1 cellular context compared by ENCODE assay signal in genomic region chr7:127651556-127652332, GRCh38.
TF ChIP-seq lines count a peak whose summit lies in the region.

TSS of gene SND1 (plus strand) at chr7:127652194. CDS start at chr7:127652374, 180 bp downstream.

TF ChIP-seq in HepG2, 621 proteins besides CTCF, POLR2A, EP300 and RAD21 (continued from another document and continues in another):
- TF ChIP-seq ARID5B (CRISPR knock-in tag; IDR thresholded peaks at IDR 0.05) (peak; percentile 7; the same call in 1 of the 2 replicates), PAWR (CRISPR knock-in tag; IDR thresholded peaks at IDR 0.05; ENCODE audit: borderline replicate concordance) (0 out of 2 replicates have a peak, but pooled peaks have one; percentile 23), FOXK1 (CRISPR knock-in tag; IDR thresholded peaks at IDR 0.05; ENCODE audit: borderline replicate concordance, low read depth) (peak; percentile 65), MXD4 (CRISPR knock-in tag; IDR thresholded peaks at IDR 0.05) (peak; percentile 87), DR1 (CRISPR knock-in tag; IDR thresholded peaks at IDR 0.05) (peak; percentile 29; the same call in 1 of the 2 replicates), SETDB1 (CRISPR knock-in tag; IDR thresholded peaks at IDR 0.05; ENCODE audit: borderline replicate concordance) (no peak), RARG (CRISPR knock-in tag; IDR thresholded peaks at IDR 0.05; ENCODE audit: low read depth) (no peak), ZC3H4 (CRISPR knock-in tag; IDR thresholded peaks at IDR 0.05; ENCODE audit: borderline replicate concordance) (no peak), THAP11 (CRISPR knock-in tag; IDR thresholded peaks at IDR 0.05) (peak; percentile 94), ZKSCAN1 (IDR thresholded peaks at IDR 0.05; ENCODE audit: low read length) (no peak), ZNF749 (CRISPR knock-in tag; IDR thresholded peaks at IDR 0.05; ENCODE audit: borderline replicate concordance) (peak; percentile 93; the same call in 1 of the 2 replicates), SRY (CRISPR knock-in tag; IDR thresholded peaks at IDR 0.05) (peak; percentile 30; the same call in 1 of the 2 replicates), HOXA3 (CRISPR knock-in tag; IDR thresholded peaks at IDR 0.05) (peak; percentile 86), ZFAT (CRISPR knock-in tag; conservative IDR thresholded peaks at IDR 0.05) (no peak), ZBTB3 (CRISPR knock-in tag; IDR thresholded peaks at IDR 0.05; ENCODE audit: borderline replicate concordance, low read depth) (no peak), ZNF512B (CRISPR knock-in tag; IDR thresholded peaks at IDR 0.05; ENCODE audit: borderline replicate concordance) (no peak), PHF5A (CRISPR knock-in tag; IDR thresholded peaks at IDR 0.05; ENCODE audit: low read depth, unreplicated experiment) (no peak), SIN3B (IDR thresholded peaks at IDR 0.05; ENCODE audit: low read length) (no peak), SPEN (CRISPR knock-in tag; IDR thresholded peaks at IDR 0.05; ENCODE audit: low read depth) (peak; percentile 81), ZNF430 (CRISPR knock-in tag; IDR thresholded peaks at IDR 0.05) (no peak), ZNF274 (CRISPR knock-in tag; IDR thresholded peaks at IDR 0.05) (peak; percentile 11; the same call in 1 of the 2 replicates), KMT2A (CRISPR knock-in tag; IDR thresholded peaks at IDR 0.05) (peak; percentile 92), NFE2L2 (IDR thresholded peaks at IDR 0.05; ENCODE audit: low read length) (no peak), NFRKB (IDR thresholded peaks at IDR 0.05) (no peak), TSC22D2 (CRISPR knock-in tag; IDR thresholded peaks at IDR 0.05; ENCODE audit: borderline replicate concordance) (no peak), GMEB2 (CRISPR knock-in tag; IDR thresholded peaks at IDR 0.05; ENCODE audit: low read depth) (0 out of 2 replicates have a peak, but pooled peaks have one; percentile 49), ZNF678 (CRISPR knock-in tag; IDR thresholded peaks at IDR 0.05) (no peak), PAX8 (CRISPR knock-in tag; IDR thresholded peaks at IDR 0.05; ENCODE audit: borderline replicate concordance) (no peak), CREB3 (CRISPR knock-in tag; IDR thresholded peaks at IDR 0.05) (0 out of 2 replicates have a peak, but pooled peaks have one; percentile 57)
- TF ChIP-seq, protein P1, sequence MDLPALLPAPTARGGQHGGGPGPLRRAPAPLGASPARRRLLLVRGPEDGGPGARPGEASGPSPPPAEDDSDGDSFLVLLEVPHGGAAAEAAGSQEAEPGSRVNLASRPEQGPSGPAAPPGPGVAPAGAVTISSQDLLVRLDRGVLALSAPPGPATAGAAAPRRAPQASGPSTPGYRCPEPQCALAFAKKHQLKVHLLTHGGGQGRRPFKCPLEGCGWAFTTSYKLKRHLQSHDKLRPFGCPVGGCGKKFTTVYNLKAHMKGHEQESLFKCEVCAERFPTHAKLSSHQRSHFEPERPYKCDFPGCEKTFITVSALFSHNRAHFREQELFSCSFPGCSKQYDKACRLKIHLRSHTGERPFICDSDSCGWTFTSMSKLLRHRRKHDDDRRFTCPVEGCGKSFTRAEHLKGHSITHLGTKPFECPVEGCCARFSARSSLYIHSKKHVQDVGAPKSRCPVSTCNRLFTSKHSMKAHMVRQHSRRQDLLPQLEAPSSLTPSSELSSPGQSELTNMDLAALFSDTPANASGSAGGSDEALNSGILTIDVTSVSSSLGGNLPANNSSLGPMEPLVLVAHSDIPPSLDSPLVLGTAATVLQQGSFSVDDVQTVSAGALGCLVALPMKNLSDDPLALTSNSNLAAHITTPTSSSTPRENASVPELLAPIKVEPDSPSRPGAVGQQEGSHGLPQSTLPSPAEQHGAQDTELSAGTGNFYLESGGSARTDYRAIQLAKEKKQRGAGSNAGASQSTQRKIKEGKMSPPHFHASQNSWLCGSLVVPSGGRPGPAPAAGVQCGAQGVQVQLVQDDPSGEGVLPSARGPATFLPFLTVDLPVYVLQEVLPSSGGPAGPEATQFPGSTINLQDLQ (CRISPR knock-in tag; IDR thresholded peaks at IDR 0.05) = no peak
- TF ChIP-seq, protein P2, sequence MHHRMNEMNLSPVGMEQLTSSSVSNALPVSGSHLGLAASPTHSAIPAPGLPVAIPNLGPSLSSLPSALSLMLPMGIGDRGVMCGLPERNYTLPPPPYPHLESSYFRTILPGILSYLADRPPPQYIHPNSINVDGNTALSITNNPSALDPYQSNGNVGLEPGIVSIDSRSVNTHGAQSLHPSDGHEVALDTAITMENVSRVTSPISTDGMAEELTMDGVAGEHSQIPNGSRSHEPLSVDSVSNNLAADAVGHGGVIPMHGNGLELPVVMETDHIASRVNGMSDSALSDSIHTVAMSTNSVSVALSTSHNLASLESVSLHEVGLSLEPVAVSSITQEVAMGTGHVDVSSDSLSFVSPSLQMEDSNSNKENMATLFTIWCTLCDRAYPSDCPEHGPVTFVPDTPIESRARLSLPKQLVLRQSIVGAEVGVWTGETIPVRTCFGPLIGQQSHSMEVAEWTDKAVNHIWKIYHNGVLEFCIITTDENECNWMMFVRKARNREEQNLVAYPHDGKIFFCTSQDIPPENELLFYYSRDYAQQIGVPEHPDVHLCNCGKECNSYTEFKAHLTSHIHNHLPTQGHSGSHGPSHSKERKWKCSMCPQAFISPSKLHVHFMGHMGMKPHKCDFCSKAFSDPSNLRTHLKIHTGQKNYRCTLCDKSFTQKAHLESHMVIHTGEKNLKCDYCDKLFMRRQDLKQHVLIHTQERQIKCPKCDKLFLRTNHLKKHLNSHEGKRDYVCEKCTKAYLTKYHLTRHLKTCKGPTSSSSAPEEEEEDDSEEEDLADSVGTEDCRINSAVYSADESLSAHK (CRISPR knock-in tag; IDR thresholded peaks at IDR 0.05; ENCODE audit: borderline replicate concordance) = no peak
- TF ChIP-seq, protein P3, sequence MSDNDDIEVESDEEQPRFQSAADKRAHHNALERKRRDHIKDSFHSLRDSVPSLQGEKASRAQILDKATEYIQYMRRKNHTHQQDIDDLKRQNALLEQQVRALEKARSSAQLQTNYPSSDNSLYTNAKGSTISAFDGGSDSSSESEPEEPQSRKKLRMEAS (IDR thresholded peaks at IDR 0.05) = peak; percentile 83
- TF ChIP-seq, protein P4, sequence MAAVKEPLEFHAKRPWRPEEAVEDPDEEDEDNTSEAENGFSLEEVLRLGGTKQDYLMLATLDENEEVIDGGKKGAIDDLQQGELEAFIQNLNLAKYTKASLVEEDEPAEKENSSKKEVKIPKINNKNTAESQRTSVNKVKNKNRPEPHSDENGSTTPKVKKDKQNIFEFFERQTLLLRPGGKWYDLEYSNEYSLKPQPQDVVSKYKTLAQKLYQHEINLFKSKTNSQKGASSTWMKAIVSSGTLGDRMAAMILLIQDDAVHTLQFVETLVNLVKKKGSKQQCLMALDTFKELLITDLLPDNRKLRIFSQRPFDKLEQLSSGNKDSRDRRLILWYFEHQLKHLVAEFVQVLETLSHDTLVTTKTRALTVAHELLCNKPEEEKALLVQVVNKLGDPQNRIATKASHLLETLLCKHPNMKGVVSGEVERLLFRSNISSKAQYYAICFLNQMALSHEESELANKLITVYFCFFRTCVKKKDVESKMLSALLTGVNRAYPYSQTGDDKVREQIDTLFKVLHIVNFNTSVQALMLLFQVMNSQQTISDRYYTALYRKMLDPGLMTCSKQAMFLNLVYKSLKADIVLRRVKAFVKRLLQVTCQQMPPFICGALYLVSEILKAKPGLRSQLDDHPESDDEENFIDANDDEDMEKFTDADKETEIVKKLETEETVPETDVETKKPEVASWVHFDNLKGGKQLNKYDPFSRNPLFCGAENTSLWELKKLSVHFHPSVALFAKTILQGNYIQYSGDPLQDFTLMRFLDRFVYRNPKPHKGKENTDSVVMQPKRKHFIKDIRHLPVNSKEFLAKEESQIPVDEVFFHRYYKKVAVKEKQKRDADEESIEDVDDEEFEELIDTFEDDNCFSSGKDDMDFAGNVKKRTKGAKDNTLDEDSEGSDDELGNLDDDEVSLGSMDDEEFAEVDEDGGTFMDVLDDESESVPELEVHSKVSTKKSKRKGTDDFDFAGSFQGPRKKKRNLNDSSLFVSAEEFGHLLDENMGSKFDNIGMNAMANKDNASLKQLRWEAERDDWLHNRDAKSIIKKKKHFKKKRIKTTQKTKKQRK (IDR thresholded peaks at IDR 0.05; ENCODE audit: low read length) = no peak
- TF ChIP-seq, protein P5, sequence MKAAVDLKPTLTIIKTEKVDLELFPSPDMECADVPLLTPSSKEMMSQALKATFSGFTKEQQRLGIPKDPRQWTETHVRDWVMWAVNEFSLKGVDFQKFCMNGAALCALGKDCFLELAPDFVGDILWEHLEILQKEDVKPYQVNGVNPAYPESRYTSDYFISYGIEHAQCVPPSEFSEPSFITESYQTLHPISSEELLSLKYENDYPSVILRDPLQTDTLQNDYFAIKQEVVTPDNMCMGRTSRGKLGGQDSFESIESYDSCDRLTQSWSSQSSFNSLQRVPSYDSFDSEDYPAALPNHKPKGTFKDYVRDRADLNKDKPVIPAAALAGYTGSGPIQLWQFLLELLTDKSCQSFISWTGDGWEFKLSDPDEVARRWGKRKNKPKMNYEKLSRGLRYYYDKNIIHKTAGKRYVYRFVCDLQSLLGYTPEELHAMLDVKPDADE (CRISPR knock-in tag; IDR thresholded peaks at IDR 0.05) = no peak
- TF ChIP-seq, protein P6, sequence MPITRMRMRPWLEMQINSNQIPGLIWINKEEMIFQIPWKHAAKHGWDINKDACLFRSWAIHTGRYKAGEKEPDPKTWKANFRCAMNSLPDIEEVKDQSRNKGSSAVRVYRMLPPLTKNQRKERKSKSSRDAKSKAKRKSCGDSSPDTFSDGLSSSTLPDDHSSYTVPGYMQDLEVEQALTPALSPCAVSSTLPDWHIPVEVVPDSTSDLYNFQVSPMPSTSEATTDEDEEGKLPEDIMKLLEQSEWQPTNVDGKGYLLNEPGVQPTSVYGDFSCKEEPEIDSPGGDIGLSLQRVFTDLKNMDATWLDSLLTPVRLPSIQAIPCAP (CRISPR knock-in tag; IDR thresholded peaks at IDR 0.05; ENCODE audit: low read depth) = no peak
- TF ChIP-seq, protein P7, sequence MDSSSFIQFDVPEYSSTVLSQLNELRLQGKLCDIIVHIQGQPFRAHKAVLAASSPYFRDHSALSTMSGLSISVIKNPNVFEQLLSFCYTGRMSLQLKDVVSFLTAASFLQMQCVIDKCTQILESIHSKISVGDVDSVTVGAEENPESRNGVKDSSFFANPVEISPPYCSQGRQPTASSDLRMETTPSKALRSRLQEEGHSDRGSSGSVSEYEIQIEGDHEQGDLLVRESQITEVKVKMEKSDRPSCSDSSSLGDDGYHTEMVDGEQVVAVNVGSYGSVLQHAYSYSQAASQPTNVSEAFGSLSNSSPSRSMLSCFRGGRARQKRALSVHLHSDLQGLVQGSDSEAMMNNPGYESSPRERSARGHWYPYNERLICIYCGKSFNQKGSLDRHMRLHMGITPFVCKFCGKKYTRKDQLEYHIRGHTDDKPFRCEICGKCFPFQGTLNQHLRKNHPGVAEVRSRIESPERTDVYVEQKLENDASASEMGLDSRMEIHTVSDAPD (CRISPR knock-in tag; IDR thresholded peaks at IDR 0.05) = no peak
